8 cellular contexts compared by ENCODE assay signal in genomic region chr7:146885231-146885630, GRCh38.
"Had no signal": no experiment of that assay in that cellular context is flagged by ENCODE, and none has a peak within 500 bp of the region (broad histone marks: within the 10 kb centered on the region; RNA-seq: fewer than 3 reads in every experiment).

No MANE protein-coding gene starts in this region.

- DNase-seq: H7, HFFc6, KG1 had no signal

- H3K9me3 ChIP-seq: HAP-1 had no signal

- H3K4me3 Mint-ChIP-seq: GM23338, HFFc6, IgD-negative memory B cell had no signal

- H3K27me3 Mint-ChIP-seq: IgD-negative memory B cell had no signal

- H3K27ac ChIP-seq: HL-60 had no signal

- H2AFZ ChIP-seq: GM23338 had no signal

- H3K27ac Mint-ChIP-seq: GM23338, HFFc6, IgD-negative memory B cell had no signal

- H3K4me1 Mint-ChIP-seq: GM23338 had no signal

- H3K4me1 ChIP-seq: HAP-1 had no signal

- H3K4me3 ChIP-seq: GM23338, HAP-1, K562 had no signal

- H3K4me2 ChIP-seq: GM23338 had no signal

- H3K36me3 Mint-ChIP-seq: IgD-negative memory B cell had no signal

- H3K36me3 ChIP-seq: HAP-1 had no signal
